11 cellular contexts compared by ENCODE assay signal in genomic region chr7:121083138-121083789, GRCh38.
A peak's percentile ranks its signal among the peaks of the same experiment; 100 is the strongest.
DNase-seq lines count a peak whose midpoint lies in the region; ATAC-seq and TF ChIP-seq lines count a peak whose summit lies in the region.
"Had no signal": no experiment of that assay in that cellular context is flagged by ENCODE, and none has a peak within 500 bp of the region (broad histone marks: within the 10 kb centered on the region; RNA-seq: fewer than 3 reads in every experiment).

No MANE protein-coding gene starts in this region.

- DNase-seq in left ventricle myocardium inferior: no peak
- no peak for DNase-seq in Right ventricle myocardium superior
- peak; percentile 4 for DNase-seq in amniotic stem cell (lab: John Stamatoyannopoulos, UW)
- peak; percentile 60 for DNase-seq in glomerular visceral epithelial cell (ENCODE audit: extremely low spot score)
- DNase-seq in OCI-M2 (lab: John Stamatoyannopoulos, UW; ENCODE audit: unreplicated experiment): no peak
- DNase-seq in activated naive CD4-positive, alpha-beta T cell treated with anti-CD3 and anti-CD28 coated beads, Interleukin-2, amount 50 U/mL, for 16 hours: no peak
- DNase-seq in WTC11 (ENCODE audit: low spot score): no peak
- DNase-seq: NCI-H1694 treated with DMSO at 0.1 percent for 48 hours; stimulated activated CD4-positive, alpha-beta T cell treated with anti-CD3 and anti-CD28 coated beads, Interleukin-1b, Interleukin-23, amount 100 ng/mL, for 48 hours; stimulated activated naive CD8-positive, alpha-beta T cell treated with anti-CD3 and anti-CD28 coated beads, Interleukin-15, amount 100 ng/mL, for 72 hours had no signal

- H3K36me3 Mint-ChIP-seq in WTC11: no peaks in the 10 kb centered on the region

- no peak for TF ChIP-seq CTCF in left ventricle myocardium inferior (IDR thresholded peaks at IDR 0.05; ENCODE audit: borderline replicate concordance)
- no peak for TF ChIP-seq CTCF in WTC11 (IDR thresholded peaks at IDR 0.05)

- no peaks in the 10 kb centered on the region for H3K27me3 ChIP-seq in left ventricle myocardium inferior (ENCODE audit: low read depth)

- no peak for ATAC-seq in Right ventricle myocardium superior (ENCODE audit: poor library complexity)
- ATAC-seq in WTC11: no peak
- ATAC-seq in GM18498 (IDR thresholded peaks at IDR 0.05; ENCODE audit: unreplicated experiment): no peak
- ATAC-seq: stimulated activated naive CD8-positive, alpha-beta T cell treated with anti-CD3 and anti-CD28 coated beads, Interleukin-15, amount 100 ng/mL, for 72 hours had no signal

- POLR2A ChIA-PET in WTC11 (lab: Charles Lee): no interaction called here

- no peaks in the 10 kb centered on the region for H3K9me3 ChIP-seq in left ventricle myocardium inferior (replicated peaks)

- H3K27ac Mint-ChIP-seq in WTC11: no peak overlapping the region
- H3K27ac Mint-ChIP-seq: stimulated activated naive CD8-positive, alpha-beta T cell treated with anti-CD3 and anti-CD28 coated beads, Interleukin-15, amount 100 ng/mL, for 72 hours had no signal

- CTCF ChIA-PET in WTC11 (lab: Charles Lee): interaction anchor here (0.6 to 4.1 kb wide), 5 partner anchors 25 to 291 kb away, joined by 3 to 50 read pairs (median 5); partner anchors contain the start of gene CPED1

- H3K4me1 Mint-ChIP-seq in WTC11: no peaks in the 10 kb centered on the region
- H3K4me1 Mint-ChIP-seq: stimulated activated naive CD8-positive, alpha-beta T cell treated with anti-CD3 and anti-CD28 coated beads, Interleukin-15, amount 100 ng/mL, for 72 hours had no signal

- peak overlapping the region; percentile 80 for H3K27ac ChIP-seq in left ventricle myocardium inferior (replicated peaks)

- H3K27me3 Mint-ChIP-seq in WTC11 (ENCODE audit: low read depth): no peaks in the 10 kb centered on the region

- no peak overlapping the region for H3K4me3 ChIP-seq in left ventricle myocardium inferior

- no peak overlapping the region for H3K4me3 Mint-ChIP-seq in WTC11
- H3K4me3 Mint-ChIP-seq: stimulated activated naive CD8-positive, alpha-beta T cell treated with anti-CD3 and anti-CD28 coated beads, Interleukin-15, amount 100 ng/mL, for 72 hours had no signal

- intact Hi-C loops in left ventricle myocardium inferior (cut with micrococcal nuclease) (no loop called here), Right ventricle myocardium superior (cut with DNase I) (no loop called here)

- H3K4me1 ChIP-seq in left ventricle myocardium inferior: peaks cover 60% of the 10 kb centered on the region

- no peaks in the 10 kb centered on the region for H3K9me3 Mint-ChIP-seq in WTC11
- H3K9me3 Mint-ChIP-seq: stimulated activated naive CD8-positive, alpha-beta T cell treated with anti-CD3 and anti-CD28 coated beads, Interleukin-15, amount 100 ng/mL, for 72 hours had no signal

- H3K36me3 ChIP-seq in left ventricle myocardium inferior: no peaks in the 10 kb centered on the region

TF ChIP-seq in WTC11, 78 proteins besides CTCF, POLR2A, EP300 and RAD21:
- TF ChIP-seq ATF2 (CRISPR knock-in tag; IDR thresholded peaks at IDR 0.05; ENCODE audit: borderline replicate concordance, low read depth) (no peak), ZNF263 (CRISPR knock-in tag; IDR thresholded peaks at IDR 0.05; ENCODE audit: low read depth) (no peak), FOXK1 (CRISPR knock-in tag; IDR thresholded peaks at IDR 0.05) (no peak), MLX (CRISPR knock-in tag; IDR thresholded peaks at IDR 0.05) (no peak), ZNF671 (CRISPR knock-in tag; IDR thresholded peaks at IDR 0.05) (no peak), ETV6 (CRISPR knock-in tag; IDR thresholded peaks at IDR 0.05) (no peak)
TF ChIP-seq in WTC11: peak in this region for 0.

Comparison
In these comparisons a context has a peak if more than half of its experiments do, and no peak if none do; other contexts are left out.
1. DNase-seq: peak in amniotic stem cell (single experiment) and glomerular visceral epithelial cell (single experiment); none in left ventricle myocardium inferior (single experiment), Right ventricle myocardium superior (single experiment), OCI-M2 (single experiment), activated naive CD4-positive, alpha-beta T cell treated with anti-CD3 and anti-CD28 coated beads, Interleukin-2, amount 50 U/mL, for 16 hours (single experiment) and WTC11 (single experiment).